In the genomic region with DNA sequence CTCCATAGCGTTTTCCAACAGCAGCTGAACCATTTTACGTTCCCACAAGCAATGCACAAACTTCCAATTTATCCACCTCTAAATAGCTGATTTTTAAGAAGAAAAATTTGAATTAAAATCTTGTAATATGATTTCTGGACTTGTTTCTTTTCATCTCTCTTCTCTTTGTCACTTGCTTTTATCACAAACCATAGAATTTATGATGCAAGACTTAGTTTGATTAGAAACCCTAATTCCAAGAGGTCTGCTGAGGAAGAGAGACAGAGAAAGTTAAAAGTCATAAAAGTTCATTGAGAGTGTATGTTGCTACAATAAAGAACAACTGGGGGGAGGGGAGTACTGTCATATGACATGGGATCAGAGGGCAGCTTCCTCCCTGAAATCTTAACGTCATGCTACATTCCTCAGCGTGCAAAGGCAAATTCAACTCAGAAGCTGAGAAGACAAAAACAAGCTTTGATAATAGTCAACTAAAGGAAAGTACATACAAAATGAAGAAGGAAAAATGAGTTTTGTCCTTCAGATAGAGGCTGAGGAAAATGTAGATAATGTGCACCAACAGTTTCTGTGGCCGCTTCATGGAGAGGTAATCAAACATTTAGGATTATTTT, we compare ENCODE assay signal across 1 cellular context.
TF ChIP-seq lines count a peak whose summit lies in the region.

No MANE protein-coding gene starts in this region.

TF ChIP-seq in liver, 16 proteins besides CTCF, POLR2A, EP300 and RAD21 (continued from another document):
- no peak for TF ChIP-seq ZBTB33 (IDR thresholded peaks at IDR 0.05)
- TF ChIP-seq NR2F2 (IDR thresholded peaks at IDR 0.05) = peak; percentile 83
TF ChIP-seq in liver: peak in this region for 2.
